Comparison of ENCODE assay signal across 4 cellular contexts in genomic region chr14:33194551-33194950, GRCh38.
"Had no signal": no experiment of that assay in that cellular context is flagged by ENCODE, and none has a peak within 500 bp of the region (broad histone marks: within the 10 kb centered on the region; RNA-seq: fewer than 3 reads in every experiment).

No MANE protein-coding gene starts in this region.

- DNase-seq: H9, HCEC 1CT, KBM-7 had no signal

- H3K4me2 ChIP-seq: GM23338 had no signal

- H3K4me3 ChIP-seq: GM23338 had no signal

- H2AFZ ChIP-seq: GM23338 had no signal

- ATAC-seq: GM23338 had no signal
